8 cellular contexts compared by ENCODE assay signal in the genomic region with DNA sequence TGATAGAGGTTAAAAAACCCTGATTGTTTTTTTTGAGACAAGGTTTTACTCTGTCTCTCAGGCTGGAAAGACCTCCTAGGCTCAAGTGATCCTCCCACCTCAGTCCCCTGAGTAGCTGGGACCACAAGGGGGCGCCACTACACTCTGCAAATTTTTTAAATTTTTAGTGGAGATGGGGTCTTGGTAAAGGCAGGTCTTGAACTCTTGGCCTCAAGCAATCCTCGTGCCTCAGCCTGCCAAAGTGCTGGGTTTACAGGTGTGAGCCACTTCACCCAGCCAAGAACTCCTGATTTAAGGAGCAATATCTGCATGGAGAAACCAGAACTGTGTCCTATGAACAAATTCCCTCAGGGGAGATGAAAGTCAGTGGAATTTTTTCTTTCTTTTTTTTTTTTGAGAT. TPM values are rescaled to one million over a fixed set of nuclear protein-coding genes. Genes with fewer than 3 reads are reported as not detected.
DNase-seq lines count a peak whose midpoint lies in the region; ATAC-seq, FAIRE-seq and TF ChIP-seq lines count a peak whose summit lies in the region.

No MANE protein-coding gene starts in this region.

- no peak overlapping the region for H3K27ac Mint-ChIP-seq in Calu3 (ENCODE audit: unreplicated experiment)

- intact Hi-C loops in Calu3 (cut with micrococcal nuclease; ENCODE audit: unreplicated experiment) (no loop called here), adrenal gland (cut with DNase I) (no loop called here), kidney (cut with DNase I) (no loop called here)

- H3K9me3 ChIP-seq in adrenal gland (replicated peaks in 1 of 3) (no peaks in the 10 kb centered on the region), kidney (ENCODE audit: control insufficient read depth in 1 of 2, low read length in 2 of 2) (no peaks in the 10 kb centered on the region)

- H3K9me3 Mint-ChIP-seq in Calu3 (ENCODE audit: low read depth, unreplicated experiment): no peaks in the 10 kb centered on the region

- CTCF ChIA-PET in Calu3 (lab: Charles Lee): interaction anchor here (0.6 to 1.3 kb wide), 4 partner anchors 12 to 695 kb away, joined by 3 to 5 read pairs (median 3); a partner anchor contains a TSS

- no peaks in the 10 kb centered on the region for H3K36me3 ChIP-seq in adrenal gland (replicated peaks in 1 of 2)
- H3K36me3 ChIP-seq in kidney (ENCODE audit: control insufficient read depth in 1 of 2, insufficient read depth in 2 of 2, low read length in 2 of 2): no peaks in the 10 kb centered on the region

- ATAC-seq in GM21786 (IDR thresholded peaks at IDR 0.05; ENCODE audit: unreplicated experiment): no peak

- no peaks in the 10 kb centered on the region for H3K4me1 Mint-ChIP-seq in Calu3 (ENCODE audit: low read depth, unreplicated experiment)

- no peak for FAIRE-seq in kidney (lab: Jason Lieb, UNC)

- no peaks in the 10 kb centered on the region for H3K27me3 ChIP-seq in adrenal gland

- TF ChIP-seq POLR2A in adrenal gland (IDR thresholded peaks at IDR 0.05): no peak

- no peaks in the 10 kb centered on the region for H3K36me3 Mint-ChIP-seq in Calu3 (ENCODE audit: insufficient read depth, unreplicated experiment)

- H3K4me1 ChIP-seq in adrenal gland (replicated peaks in 1 of 2): peaks cover 7 to 8% of the 10 kb centered on the region in 2 donors
- no peaks in the 10 kb centered on the region for H3K4me1 ChIP-seq in kidney (ENCODE audit: control insufficient read depth in 1 of 2, insufficient read depth in 1 of 2, low read depth in 1 of 2, low read length in 2 of 2)

- TF ChIP-seq CTCF in Calu3 (IDR thresholded peaks at IDR 0.05; ENCODE audit: unreplicated experiment): peak; percentile 51
- peak in 5 of 6 experiments; percentile 51 to 66 (median 53) for TF ChIP-seq CTCF in adrenal gland (IDR thresholded peaks at IDR 0.05)
- TF ChIP-seq CTCF in kidney (IDR thresholded peaks at IDR 0.05; ENCODE audit: borderline replicate concordance, extremely low read depth, insufficient read depth): peak; percentile 56

- no TSS peak for BruUV-seq in Calu3 (replicated peaks; lab: Mats Ljungman, UMichigan)

- peak; percentile 60 for DNase-seq in Calu3
- DNase-seq in LHCN-M2 (ENCODE audit: low read depth): peak; percentile 41
- peak; percentile 19 to 68 (median 38) for DNase-seq in T-helper 1 cell
- peak in 5 of 7 donors; percentile 44 to 78 (median 50) for DNase-seq in adrenal gland
- no peak for DNase-seq in kidney
- peak; percentile 43 to 58 for DNase-seq in stimulated activated CD8-positive, alpha-beta memory T cell treated with anti-CD3 and anti-CD28 coated beads, Interleukin-15, amount 100 ng/mL, for 48 hours (ENCODE audit: low read depth in 2 of 2)
- no peak for DNase-seq in GM19238 (ENCODE audit: insufficient read length, low spot score)

- no peak overlapping the region for H3K4me3 Mint-ChIP-seq in Calu3 (ENCODE audit: low read depth, unreplicated experiment)

- H3K4me3 ChIP-seq in adrenal gland (no peak overlapping the region), kidney (ENCODE audit: low read length in 2 of 2) (no peak overlapping the region)

- no peak overlapping the region for H3K9ac ChIP-seq in kidney (ENCODE audit: low read length in 2 of 2)

- 4 to 9% (median 7%) methylated on average over 2 of the region's 2 CpGs for WGBS in adrenal gland, 4 donors

- H3K27ac ChIP-seq in adrenal gland (no peak overlapping the region), kidney (ENCODE audit: low read depth in 2 of 2, low read length in 2 of 2) (no peak overlapping the region)

- H3K27me3 Mint-ChIP-seq in Calu3 (ENCODE audit: unreplicated experiment): no peaks in the 10 kb centered on the region

RNA-seq across cellular contexts. Expression of a gene that starts 7.3 kb away (rescaled TPM):
- total RNA-seq in Calu3 (2022) (28.5 and 35.3 TPM in 2 replicates), LHCN-M2 (2014; rRNA removed) (18.6 and 22.8 TPM in 2 replicates), adrenal gland (10 to 100 TPM; 23.9 to 57.2 (median 38.8) TPM), kidney (38.9 TPM)
- 15.4 TPM for polyA plus RNA-seq in LHCN-M2 (2012)
- polyA plus RNA-seq in adrenal gland (10 to 100 TPM; 13.4 to 35.6 (median 14.5) TPM), kidney (ENCODE audit: insufficient read depth, low read depth, low replicate concordance) (15.7 TPM)

RNA-seq across cellular contexts. Expression of a gene that starts 11.9 kb away (rescaled TPM):
- total RNA-seq in Calu3 (2022): 16.6 and 16.7 TPM in 2 replicates
- total RNA-seq in LHCN-M2 (2014; rRNA removed): 41.3 and 46.1 TPM in 2 replicates
- polyA plus RNA-seq in LHCN-M2 (2012): 27.3 TPM
- 10 to 100 TPM; 13.1 to 36.1 (median 18.9) TPM for total RNA-seq in adrenal gland
- 10 to 100 TPM; 15.9 to 28.1 (median 22.2) TPM for polyA plus RNA-seq in adrenal gland
- 17.9 TPM for total RNA-seq in kidney
- 21.3 TPM for polyA plus RNA-seq in kidney (ENCODE audit: insufficient read depth, low read depth, low replicate concordance)

Comparison
In these comparisons a context has a peak if more than half of its experiments do, and no peak if none do; other contexts are left out.
1. DNase-seq: peak in Calu3 (single experiment), LHCN-M2 (single experiment), T-helper 1 cell (5 of 5), adrenal gland (5 of 7) and stimulated activated CD8-positive, alpha-beta memory T cell treated with anti-CD3 and anti-CD28 coated beads, Interleukin-15, amount 100 ng/mL, for 48 hours (2 of 2); none in kidney (single experiment) and GM19238 (single experiment).
2. Peak in every context shown above with its lines, with median percentiles within 50 percentile points of each other: CTCF ChIP-seq.